ENCODE assay signal across 10 cellular contexts in genomic region chr14:100842799-100843198, GRCh38. TPM values are rescaled to one million over a fixed set of nuclear protein-coding genes. Genes with fewer than 3 reads are reported as not detected.
A peak's percentile ranks its signal among the peaks of the same experiment; 100 is the strongest.
DNase-seq lines count a peak whose midpoint lies in the region; ATAC-seq and TF ChIP-seq lines count a peak whose summit lies in the region.
"Had no signal": no experiment of that assay in that cellular context is flagged by ENCODE, and none has a peak within 500 bp of the region (broad histone marks: within the 10 kb centered on the region; RNA-seq: fewer than 3 reads in every experiment).

No MANE protein-coding gene starts in this region.

- H3K79me2 ChIP-seq in trophoblast cell (ENCODE audit: control insufficient read depth, insufficient read depth, low read length, poor library complexity): no peaks in the 10 kb centered on the region

- no peak overlapping the region for H3K4me2 ChIP-seq in trophoblast cell (ENCODE audit: low read length)

- no peak overlapping the region for H2AFZ ChIP-seq in trophoblast cell (ENCODE audit: insufficient read depth, low read length, poor library complexity)

- DNase-seq in AG09319 (ENCODE audit: extremely low read depth, low read depth) (peak; percentile 53), KBM-7 (peak; percentile 47), dedifferentiated amniotic fluid mesenchymal stem cell (ENCODE audit: extremely low spot score) (peak; percentile 73), myocyte (ENCODE audit: low read depth) (peak; percentile 22), NCI-H1694 treated with DMSO at 0.1 percent for 48 hours (lab: John Stamatoyannopoulos, UW) (no peak), trophoblast cell (no peak), DMS 273 treated with DMSO at 0.1 percent for 48 hours (lab: John Stamatoyannopoulos, UW) (no peak)
- no peak for DNase-seq in activated CD8-positive, alpha-beta T cell treated with anti-CD3 and anti-CD28 coated beads, Interleukin-2, amount 10 ng/mL, durations not matched to agents 7 days and 5 days
- DNase-seq: naive B cell, NCI-H1048 had no signal

- no peaks in the 10 kb centered on the region for H3K27me3 Mint-ChIP-seq in activated CD8-positive, alpha-beta T cell treated with anti-CD3 and anti-CD28 coated beads, Interleukin-2, amount 10 ng/mL, durations not matched to agents 7 days and 5 days (ENCODE audit: low read depth)

- no peak overlapping the region for H3K4me3 ChIP-seq in trophoblast cell (ENCODE audit: low read depth, low read length)

- H4K91ac ChIP-seq in trophoblast cell (ENCODE audit: low read depth, low read length): no peak overlapping the region

- no peaks in the 10 kb centered on the region for H3K9me3 Mint-ChIP-seq in activated CD8-positive, alpha-beta T cell treated with anti-CD3 and anti-CD28 coated beads, Interleukin-2, amount 10 ng/mL, durations not matched to agents 7 days and 5 days (ENCODE audit: insufficient read depth)

- H3K4me3 Mint-ChIP-seq in activated CD8-positive, alpha-beta T cell treated with anti-CD3 and anti-CD28 coated beads, Interleukin-2, amount 10 ng/mL, durations not matched to agents 7 days and 5 days: no peak overlapping the region
- H3K4me3 Mint-ChIP-seq: naive B cell had no signal

- H3K4me1 ChIP-seq in trophoblast cell (ENCODE audit: control insufficient read depth in 1 of 2, insufficient read depth in 2 of 2, low read length in 2 of 2): peaks cover 0 to 2% of the 10 kb centered on the region in 2 experiments

- H3K18ac ChIP-seq in trophoblast cell (ENCODE audit: low read length): no peak overlapping the region

- H3K14ac ChIP-seq in trophoblast cell (ENCODE audit: low read length): no peak overlapping the region

- H4K8ac ChIP-seq in trophoblast cell (ENCODE audit: low read depth, low read length): no peak overlapping the region

- POLR2A ChIA-PET in activated CD8-positive, alpha-beta T cell treated with anti-CD3 and anti-CD28 coated beads, Interleukin-2, amount 10 ng/mL, durations not matched to agents 7 days and 5 days (lab: Charles Lee): no interaction called here

- no CpG with 5 or more reads among the region's 8 CpGs for WGBS in trophoblast cell (ENCODE audit: extremely low coverage, insufficient coverage, insufficient read length)

- H3K36me3 Mint-ChIP-seq in activated CD8-positive, alpha-beta T cell treated with anti-CD3 and anti-CD28 coated beads, Interleukin-2, amount 10 ng/mL, durations not matched to agents 7 days and 5 days (ENCODE audit: low read depth): no peaks in the 10 kb centered on the region
- H3K36me3 Mint-ChIP-seq: naive B cell had no signal

- H3K27me3 ChIP-seq in trophoblast cell (ENCODE audit: insufficient read depth, low read length): no peaks in the 10 kb centered on the region

- no peak overlapping the region for H3K27ac Mint-ChIP-seq in activated CD8-positive, alpha-beta T cell treated with anti-CD3 and anti-CD28 coated beads, Interleukin-2, amount 10 ng/mL, durations not matched to agents 7 days and 5 days
- H3K27ac Mint-ChIP-seq: naive B cell had no signal

- CTCF ChIA-PET in activated CD8-positive, alpha-beta T cell treated with anti-CD3 and anti-CD28 coated beads, Interleukin-2, amount 10 ng/mL, durations not matched to agents 7 days and 5 days (lab: Charles Lee): interaction anchor here (1.5 kb wide), 1 partner anchor 8 kb away, joined by 8 read pairs; no protein-coding TSS in a partner anchor

- no peak overlapping the region for H2BK5ac ChIP-seq in trophoblast cell (ENCODE audit: low read depth, low read length, poor library complexity)

- no peaks in the 10 kb centered on the region for H3K36me3 ChIP-seq in trophoblast cell (ENCODE audit: control insufficient read depth in 1 of 2, insufficient read depth in 2 of 2, low read length in 2 of 2)

- no peak overlapping the region for H3K27ac ChIP-seq in trophoblast cell (ENCODE audit: low read depth, low read length)

- H3K79me1 ChIP-seq in trophoblast cell (ENCODE audit: low read length): no peaks in the 10 kb centered on the region

- no peaks in the 10 kb centered on the region for H3K9me3 ChIP-seq in trophoblast cell (ENCODE audit: insufficient read depth, low read depth, low read length)

- ATAC-seq in activated CD8-positive, alpha-beta T cell treated with anti-CD3 and anti-CD28 coated beads, Interleukin-2, amount 10 ng/mL, durations not matched to agents 7 days and 5 days: no peak

- no peak overlapping the region for H3K9ac ChIP-seq in trophoblast cell (ENCODE audit: low read length)

- H2BK120ac ChIP-seq in trophoblast cell (ENCODE audit: insufficient read depth, low read length, poor library complexity): no peak overlapping the region

- H2BK12ac ChIP-seq in trophoblast cell (ENCODE audit: low read length): no peak overlapping the region

- no peak overlapping the region for H2AK5ac ChIP-seq in trophoblast cell (ENCODE audit: low read length)

- no peak overlapping the region for H3K4ac ChIP-seq in trophoblast cell (ENCODE audit: low read depth, low read length)

- in situ Hi-C loops in KBM-7 (cut with MboI; ENCODE audit: low pct_unique_long_range_greater_than_20kb, low sequenced_read_pairs): no loop called here

- no peak overlapping the region for H4K12ac ChIP-seq in trophoblast cell (ENCODE audit: low read depth, low read length)

- TF ChIP-seq CTCF in AG09319 (IDR thresholded peaks at IDR 0.05; ENCODE audit: low read depth, low read length): no peak

- peaks cover 12% of the 10 kb centered on the region for H3K4me1 Mint-ChIP-seq in activated CD8-positive, alpha-beta T cell treated with anti-CD3 and anti-CD28 coated beads, Interleukin-2, amount 10 ng/mL, durations not matched to agents 7 days and 5 days (ENCODE audit: low read depth)
- H3K4me1 Mint-ChIP-seq: naive B cell had no signal

- no peak overlapping the region for H3K23ac ChIP-seq in trophoblast cell (ENCODE audit: low read length)

RNA-seq across cellular contexts. Expression of gene MEG3, which starts 16.9 kb away (rescaled TPM):
- 289 and 326 TPM in 2 replicates for total RNA-seq in myocyte
- 176 TPM for polyA plus RNA-seq in myocyte (2012)
- polyA plus RNA-seq in trophoblast cell (2013): 0.18 and 0.23 TPM in 2 replicates
- total RNA-seq in activated CD8-positive, alpha-beta T cell treated with anti-CD3 and anti-CD28 coated beads, Interleukin-2, amount 10 ng/mL, durations not matched to agents 7 days and 5 days: not detected

Comparison
In these comparisons a context has a peak if more than half of its experiments do, and no peak if none do; other contexts are left out.
1. DNase-seq: peak in AG09319 (single experiment), KBM-7 (single experiment), dedifferentiated amniotic fluid mesenchymal stem cell (single experiment) and myocyte (single experiment); none in NCI-H1694 treated with DMSO at 0.1 percent for 48 hours (single experiment), trophoblast cell (0 of 2), DMS 273 treated with DMSO at 0.1 percent for 48 hours (single experiment) and activated CD8-positive, alpha-beta T cell treated with anti-CD3 and anti-CD28 coated beads, Interleukin-2, amount 10 ng/mL, durations not matched to agents 7 days and 5 days (single experiment).
2. RNA of gene MEG3, which starts 16.9 kb away (total RNA-seq): 289 to 326 TPM in myocyte; not detected in activated CD8-positive, alpha-beta T cell treated with anti-CD3 and anti-CD28 coated beads, Interleukin-2, amount 10 ng/mL, durations not matched to agents 7 days and 5 days; every median in the first group is over 100 times any median in the second.